ENCODE assay signal across 13 cellular contexts in the genomic region with DNA sequence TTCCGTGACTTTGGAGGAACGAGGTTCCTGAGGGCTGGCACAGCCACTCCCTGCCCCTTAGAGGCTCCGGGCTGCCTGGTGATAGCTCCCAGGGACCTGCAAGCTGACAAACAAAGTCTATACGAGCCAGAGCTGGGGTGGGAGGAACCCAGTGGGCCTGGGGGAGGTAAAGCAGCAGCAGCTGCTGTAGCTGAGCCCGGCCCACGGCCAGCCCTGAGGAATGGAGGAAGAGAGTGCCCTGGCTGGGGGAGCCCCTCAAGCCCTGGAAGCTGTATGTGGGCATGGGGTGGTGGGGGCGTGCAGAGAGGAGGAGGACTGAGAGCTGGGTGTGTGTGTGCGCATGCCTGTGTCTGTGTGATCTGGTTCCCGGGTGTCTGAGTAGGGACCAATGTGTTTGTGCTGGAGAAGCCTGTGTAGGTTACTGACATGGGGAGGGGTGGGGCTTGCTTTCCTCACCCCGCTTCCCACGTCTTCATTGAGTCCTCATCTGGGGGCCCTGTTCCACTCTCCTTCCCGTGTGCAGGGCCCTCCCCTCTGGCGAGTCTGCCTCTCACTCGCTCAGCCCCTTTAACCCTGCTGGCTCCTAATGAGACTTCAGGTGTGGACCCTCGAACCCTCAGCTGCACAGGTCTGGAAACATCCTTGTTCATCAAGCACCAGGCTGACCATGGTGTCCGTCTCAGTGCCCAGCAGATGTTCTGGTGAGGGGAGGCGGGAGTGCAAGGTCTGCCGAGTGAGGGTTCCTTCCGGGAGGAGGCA. TPM values are rescaled to one million over a fixed set of nuclear protein-coding genes. Genes with fewer than 3 reads are reported as not detected.
A peak's percentile ranks its signal among the peaks of the same experiment; 100 is the strongest.
DNase-seq lines count a peak whose midpoint lies in the region; ATAC-seq and TF ChIP-seq lines count a peak whose summit lies in the region.
"Had no signal": no experiment of that assay in that cellular context is flagged by ENCODE, and none has a peak within 500 bp of the region (broad histone marks: within the 10 kb centered on the region; RNA-seq: fewer than 3 reads in every experiment).

No MANE protein-coding gene starts in this region.

- peaks cover 16% of the 10 kb centered on the region for H4K20me1 ChIP-seq in osteoblast (ENCODE audit: insufficient read depth, low read length)

- peaks cover 6 to 7% of the 10 kb centered on the region in 2 donors for H3K36me3 Mint-ChIP-seq in CD14-positive monocyte
- H3K36me3 Mint-ChIP-seq: CD4-positive, alpha-beta memory T cell had no signal

- no peak for DNase-seq in CD14-positive monocyte (ENCODE audit: low spot score)
- peak; percentile 15 for DNase-seq in NCI-H69 (lab: John Stamatoyannopoulos, UW)
- DNase-seq in heart right ventricle, result peak; percentile 30 to 36
- DNase-seq in osteoblast (ENCODE audit: insufficient read length, low spot score, missing footprints), result peak; percentile 41
- DNase-seq in superior temporal gyrus (ENCODE audit: extremely low spot score), result no peak
- DNase-seq in AG20443 (ENCODE audit: low spot score), result no peak
- DNase-seq in kidney glomerular epithelial cell (lab: John Stamatoyannopoulos, UW), result no peak
- no peak for DNase-seq in NCI-H2081 (lab: John Stamatoyannopoulos, UW)
- DNase-seq: brain microvascular endothelial cell; CD4-positive, alpha-beta memory T cell; NCI-H1694; stimulated activated CD8-positive, alpha-beta memory T cell treated with anti-CD3 and anti-CD28 coated beads, Interleukin-4, amount 100 ng/mL, for 48 hours had no signal

- peak overlapping the region; percentile 21 to 41 for H3K4me3 Mint-ChIP-seq in CD14-positive monocyte
- H3K4me3 Mint-ChIP-seq: CD4-positive, alpha-beta memory T cell had no signal

- H3K9me3 Mint-ChIP-seq in CD14-positive monocyte, result no peaks in the 10 kb centered on the region
- H3K9me3 Mint-ChIP-seq: CD4-positive, alpha-beta memory T cell had no signal

- H3K27me3 Mint-ChIP-seq in CD14-positive monocyte (ENCODE audit: low read depth in 3 of 3), result peaks cover 0 to 3% (median 1%) of the 10 kb centered on the region in 3 donors
- H3K27me3 Mint-ChIP-seq: CD4-positive, alpha-beta memory T cell had no signal

- intact Hi-C loops in CD14-positive monocyte (cut with micrococcal nuclease) (no loop called here), heart right ventricle (cut with DNase I) (no loop called here)

- H3K9me3 ChIP-seq in heart right ventricle, result no peaks in the 10 kb centered on the region
- no peaks in the 10 kb centered on the region for H3K9me3 ChIP-seq in osteoblast (ENCODE audit: low read depth, low read length)

- H3K4me1 ChIP-seq in heart right ventricle (peaks cover 16 to 75% (median 47%) of the 10 kb centered on the region in 9 donors), osteoblast (ENCODE audit: insufficient read depth, low read length) (no peaks in the 10 kb centered on the region)

- H3K27me3 ChIP-seq in heart right ventricle (no peaks in the 10 kb centered on the region), osteoblast (ENCODE audit: insufficient read depth, low read length) (no peaks in the 10 kb centered on the region)
- H3K27me3 ChIP-seq: brain microvascular endothelial cell had no signal

- peaks cover 49% of the 10 kb centered on the region for H3K4me1 Mint-ChIP-seq in CD14-positive monocyte

- H2AFZ ChIP-seq in osteoblast (ENCODE audit: low read length), result no peak overlapping the region

- no peak overlapping the region for H3K4me2 ChIP-seq in osteoblast (ENCODE audit: insufficient read depth, low read length)

- peak; percentile 11 to 54 (median 40) for ATAC-seq in heart right ventricle

- H3K36me3 ChIP-seq in heart right ventricle (no peaks in the 10 kb centered on the region), osteoblast (ENCODE audit: insufficient read depth, low read length) (no peaks in the 10 kb centered on the region)
- H3K36me3 ChIP-seq: brain microvascular endothelial cell had no signal

- TF ChIP-seq CTCF in CD14-positive monocyte (IDR thresholded peaks at IDR 0.05) (no peak), heart right ventricle (IDR thresholded peaks at IDR 0.05) (no peak), osteoblast (IDR thresholded peaks at IDR 0.05; ENCODE audit: extremely low read depth, low read depth, low read length) (no peak)

- peaks cover 26% of the 10 kb centered on the region for H3K79me2 ChIP-seq in osteoblast (ENCODE audit: insufficient read depth, low read length)

- WGBS in heart right ventricle, 2 donors, result 48 to 57% methylated on average over 18 to 19 of the region's 19 CpGs

- H3K4me3 ChIP-seq in heart right ventricle, result peak overlapping the region in 1 of 10 donors; percentile 13
- H3K4me3 ChIP-seq in osteoblast (ENCODE audit: insufficient read depth, low read length), result no peak overlapping the region
- H3K4me3 ChIP-seq: skin epidermis had no signal

- peak overlapping the region in 2 of 7 donors; percentile 22 to 73 for H3K27ac Mint-ChIP-seq in CD14-positive monocyte

- H3K27ac ChIP-seq in heart right ventricle (peak overlapping the region in 8 of 10 donors; percentile 6 to 77 (median 52)), osteoblast (ENCODE audit: low read depth, low read length) (no peak overlapping the region)
- H3K27ac ChIP-seq: brain microvascular endothelial cell had no signal

RNA-seq across cellular contexts. Expression of a gene that starts 10.8 kb away (rescaled TPM):
- polyA plus RNA-seq in CD14-positive monocyte (10 to 100 TPM in 1 of 2 donors, 1 to 10 TPM in 1; 7.8 to 10.1 TPM), heart right ventricle (10 to 100 TPM; 96.2 to 98.2 TPM)
- total RNA-seq in heart right ventricle (10 to 100 TPM; 24.8 to 51.0 (median 43.4) TPM), osteoblast (11.8 and 13.8 TPM in 2 replicates)

Comparison
In these comparisons a context has a peak if more than half of its experiments do, and no peak if none do; other contexts are left out.
1. DNase-seq: peak in NCI-H69 (single experiment), heart right ventricle (2 of 2) and osteoblast (single experiment); none in CD14-positive monocyte (single experiment), superior temporal gyrus (single experiment), AG20443 (single experiment), kidney glomerular epithelial cell (single experiment) and NCI-H2081 (0 of 2).